1 cellular context compared by ENCODE assay signal in the genomic region with DNA sequence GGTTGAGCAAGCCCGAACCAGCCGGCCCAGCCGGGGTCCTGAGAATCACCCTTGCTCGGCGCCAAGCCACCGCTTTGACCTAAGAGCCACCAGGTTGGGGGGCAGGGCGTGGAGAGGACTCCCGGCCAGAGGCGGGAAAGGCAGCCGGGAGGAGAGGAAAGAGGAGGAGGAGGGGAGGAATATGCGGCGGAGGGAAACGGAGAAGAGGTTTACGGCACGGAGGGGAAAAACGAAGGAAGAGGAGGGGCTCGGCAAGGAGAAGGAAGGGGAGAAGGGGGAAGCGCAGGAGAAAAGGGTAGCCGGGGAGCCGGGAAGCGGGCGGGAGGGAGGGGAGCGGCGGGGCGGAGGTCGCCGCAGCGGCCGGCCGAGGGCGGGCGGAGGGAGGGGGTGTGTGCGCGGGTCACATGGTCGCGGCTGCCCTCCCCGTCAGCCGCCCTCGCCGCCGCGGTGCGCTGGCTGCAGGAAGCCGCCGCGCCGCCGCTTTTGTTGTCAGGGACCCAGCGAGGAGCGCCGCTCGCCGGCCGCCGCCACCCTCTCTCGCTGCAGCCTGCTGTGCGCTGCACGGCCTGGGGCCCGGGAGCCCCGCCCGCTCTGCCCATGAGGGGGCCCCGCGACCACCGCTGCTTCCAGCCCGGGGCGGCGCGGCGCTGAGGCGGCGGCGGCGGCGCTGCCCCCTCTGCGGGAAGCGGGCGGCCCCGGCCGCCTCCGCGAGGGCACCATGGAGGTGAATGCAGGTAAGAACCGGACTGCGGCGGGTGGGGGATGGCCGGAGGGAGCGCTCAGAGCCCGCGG.
TF ChIP-seq lines count a peak whose summit lies in the region.

A gene (plus strand): TSS at position 426 of the 792 bp plus-strand sequence. CDS start 293 bp downstream, at position 719.

TF ChIP-seq in K562, 482 proteins besides CTCF, POLR2A, EP300 and RAD21 (continued from another document and continues in another):
- TF ChIP-seq, protein P1, sequence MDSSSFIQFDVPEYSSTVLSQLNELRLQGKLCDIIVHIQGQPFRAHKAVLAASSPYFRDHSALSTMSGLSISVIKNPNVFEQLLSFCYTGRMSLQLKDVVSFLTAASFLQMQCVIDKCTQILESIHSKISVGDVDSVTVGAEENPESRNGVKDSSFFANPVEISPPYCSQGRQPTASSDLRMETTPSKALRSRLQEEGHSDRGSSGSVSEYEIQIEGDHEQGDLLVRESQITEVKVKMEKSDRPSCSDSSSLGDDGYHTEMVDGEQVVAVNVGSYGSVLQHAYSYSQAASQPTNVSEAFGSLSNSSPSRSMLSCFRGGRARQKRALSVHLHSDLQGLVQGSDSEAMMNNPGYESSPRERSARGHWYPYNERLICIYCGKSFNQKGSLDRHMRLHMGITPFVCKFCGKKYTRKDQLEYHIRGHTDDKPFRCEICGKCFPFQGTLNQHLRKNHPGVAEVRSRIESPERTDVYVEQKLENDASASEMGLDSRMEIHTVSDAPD (CRISPR knock-in tag; IDR thresholded peaks at IDR 0.05), result no peak
- TF ChIP-seq, protein P2, sequence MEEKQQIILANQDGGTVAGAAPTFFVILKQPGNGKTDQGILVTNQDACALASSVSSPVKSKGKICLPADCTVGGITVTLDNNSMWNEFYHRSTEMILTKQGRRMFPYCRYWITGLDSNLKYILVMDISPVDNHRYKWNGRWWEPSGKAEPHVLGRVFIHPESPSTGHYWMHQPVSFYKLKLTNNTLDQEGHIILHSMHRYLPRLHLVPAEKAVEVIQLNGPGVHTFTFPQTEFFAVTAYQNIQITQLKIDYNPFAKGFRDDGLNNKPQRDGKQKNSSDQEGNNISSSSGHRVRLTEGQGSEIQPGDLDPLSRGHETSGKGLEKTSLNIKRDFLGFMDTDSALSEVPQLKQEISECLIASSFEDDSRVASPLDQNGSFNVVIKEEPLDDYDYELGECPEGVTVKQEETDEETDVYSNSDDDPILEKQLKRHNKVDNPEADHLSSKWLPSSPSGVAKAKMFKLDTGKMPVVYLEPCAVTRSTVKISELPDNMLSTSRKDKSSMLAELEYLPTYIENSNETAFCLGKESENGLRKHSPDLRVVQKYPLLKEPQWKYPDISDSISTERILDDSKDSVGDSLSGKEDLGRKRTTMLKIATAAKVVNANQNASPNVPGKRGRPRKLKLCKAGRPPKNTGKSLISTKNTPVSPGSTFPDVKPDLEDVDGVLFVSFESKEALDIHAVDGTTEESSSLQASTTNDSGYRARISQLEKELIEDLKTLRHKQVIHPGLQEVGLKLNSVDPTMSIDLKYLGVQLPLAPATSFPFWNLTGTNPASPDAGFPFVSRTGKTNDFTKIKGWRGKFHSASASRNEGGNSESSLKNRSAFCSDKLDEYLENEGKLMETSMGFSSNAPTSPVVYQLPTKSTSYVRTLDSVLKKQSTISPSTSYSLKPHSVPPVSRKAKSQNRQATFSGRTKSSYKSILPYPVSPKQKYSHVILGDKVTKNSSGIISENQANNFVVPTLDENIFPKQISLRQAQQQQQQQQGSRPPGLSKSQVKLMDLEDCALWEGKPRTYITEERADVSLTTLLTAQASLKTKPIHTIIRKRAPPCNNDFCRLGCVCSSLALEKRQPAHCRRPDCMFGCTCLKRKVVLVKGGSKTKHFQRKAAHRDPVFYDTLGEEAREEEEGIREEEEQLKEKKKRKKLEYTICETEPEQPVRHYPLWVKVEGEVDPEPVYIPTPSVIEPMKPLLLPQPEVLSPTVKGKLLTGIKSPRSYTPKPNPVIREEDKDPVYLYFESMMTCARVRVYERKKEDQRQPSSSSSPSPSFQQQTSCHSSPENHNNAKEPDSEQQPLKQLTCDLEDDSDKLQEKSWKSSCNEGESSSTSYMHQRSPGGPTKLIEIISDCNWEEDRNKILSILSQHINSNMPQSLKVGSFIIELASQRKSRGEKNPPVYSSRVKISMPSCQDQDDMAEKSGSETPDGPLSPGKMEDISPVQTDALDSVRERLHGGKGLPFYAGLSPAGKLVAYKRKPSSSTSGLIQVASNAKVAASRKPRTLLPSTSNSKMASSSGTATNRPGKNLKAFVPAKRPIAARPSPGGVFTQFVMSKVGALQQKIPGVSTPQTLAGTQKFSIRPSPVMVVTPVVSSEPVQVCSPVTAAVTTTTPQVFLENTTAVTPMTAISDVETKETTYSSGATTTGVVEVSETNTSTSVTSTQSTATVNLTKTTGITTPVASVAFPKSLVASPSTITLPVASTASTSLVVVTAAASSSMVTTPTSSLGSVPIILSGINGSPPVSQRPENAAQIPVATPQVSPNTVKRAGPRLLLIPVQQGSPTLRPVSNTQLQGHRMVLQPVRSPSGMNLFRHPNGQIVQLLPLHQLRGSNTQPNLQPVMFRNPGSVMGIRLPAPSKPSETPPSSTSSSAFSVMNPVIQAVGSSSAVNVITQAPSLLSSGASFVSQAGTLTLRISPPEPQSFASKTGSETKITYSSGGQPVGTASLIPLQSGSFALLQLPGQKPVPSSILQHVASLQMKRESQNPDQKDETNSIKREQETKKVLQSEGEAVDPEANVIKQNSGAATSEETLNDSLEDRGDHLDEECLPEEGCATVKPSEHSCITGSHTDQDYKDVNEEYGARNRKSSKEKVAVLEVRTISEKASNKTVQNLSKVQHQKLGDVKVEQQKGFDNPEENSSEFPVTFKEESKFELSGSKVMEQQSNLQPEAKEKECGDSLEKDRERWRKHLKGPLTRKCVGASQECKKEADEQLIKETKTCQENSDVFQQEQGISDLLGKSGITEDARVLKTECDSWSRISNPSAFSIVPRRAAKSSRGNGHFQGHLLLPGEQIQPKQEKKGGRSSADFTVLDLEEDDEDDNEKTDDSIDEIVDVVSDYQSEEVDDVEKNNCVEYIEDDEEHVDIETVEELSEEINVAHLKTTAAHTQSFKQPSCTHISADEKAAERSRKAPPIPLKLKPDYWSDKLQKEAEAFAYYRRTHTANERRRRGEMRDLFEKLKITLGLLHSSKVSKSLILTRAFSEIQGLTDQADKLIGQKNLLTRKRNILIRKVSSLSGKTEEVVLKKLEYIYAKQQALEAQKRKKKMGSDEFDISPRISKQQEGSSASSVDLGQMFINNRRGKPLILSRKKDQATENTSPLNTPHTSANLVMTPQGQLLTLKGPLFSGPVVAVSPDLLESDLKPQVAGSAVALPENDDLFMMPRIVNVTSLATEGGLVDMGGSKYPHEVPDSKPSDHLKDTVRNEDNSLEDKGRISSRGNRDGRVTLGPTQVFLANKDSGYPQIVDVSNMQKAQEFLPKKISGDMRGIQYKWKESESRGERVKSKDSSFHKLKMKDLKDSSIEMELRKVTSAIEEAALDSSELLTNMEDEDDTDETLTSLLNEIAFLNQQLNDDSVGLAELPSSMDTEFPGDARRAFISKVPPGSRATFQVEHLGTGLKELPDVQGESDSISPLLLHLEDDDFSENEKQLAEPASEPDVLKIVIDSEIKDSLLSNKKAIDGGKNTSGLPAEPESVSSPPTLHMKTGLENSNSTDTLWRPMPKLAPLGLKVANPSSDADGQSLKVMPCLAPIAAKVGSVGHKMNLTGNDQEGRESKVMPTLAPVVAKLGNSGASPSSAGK (IDR thresholded peaks at IDR 0.05), result no peak
- TF ChIP-seq ZNF253 (CRISPR knock-in tag; conservative IDR thresholded peaks at IDR 0.05) (no peak), HDAC3 (IDR thresholded peaks at IDR 0.05; ENCODE audit: borderline replicate concordance, partially characterized antibody) (no peak), FOXA3 (CRISPR knock-in tag; conservative IDR thresholded peaks at IDR 0.05 in 1 of 2, IDR thresholded peaks at IDR 0.05 in 1 of 2) (no peak), MTA3 (IDR thresholded peaks at IDR 0.05; ENCODE audit: borderline replicate concordance) (no peak), GATAD2B (IDR thresholded peaks at IDR 0.05; ENCODE audit: borderline replicate concordance) (0 out of 2 replicates have a peak, but pooled peaks have one; percentile 26), ZNF644 (tag; IDR thresholded peaks at IDR 0.05; ENCODE audit: low read depth) (no peak), NONO (IDR thresholded peaks at IDR 0.05; ENCODE audit: low read depth in 2 of 2, low read length in 1 of 2) (peak in 1 of 2 experiments; percentile 86; a peak in 1 of 4 replicates), CHD4 (IDR thresholded peaks at IDR 0.05; ENCODE audit: insufficient read depth, insufficient replicate concordance, low read depth, low read length, poor library complexity, severe bottlenecking) (no peak), SAFB2 (IDR thresholded peaks at IDR 0.05; ENCODE audit: borderline replicate concordance, low read depth, low read length, severe bottlenecking) (no peak), ZNF507 (tag; conservative IDR thresholded peaks at IDR 0.05) (no peak), PRMT5 (CRISPR knock-in tag; IDR thresholded peaks at IDR 0.05) (no peak), BRD9 (IDR thresholded peaks at IDR 0.05; ENCODE audit: low read depth, partially characterized antibody) (peak; percentile 44), TEAD4 (IDR thresholded peaks at IDR 0.05; ENCODE audit: low read length) (no peak), TEAD4 (CRISPR knock-in tag; IDR thresholded peaks at IDR 0.05; ENCODE audit: borderline replicate concordance) (no peak), ZNF583 (CRISPR knock-in tag; IDR thresholded peaks at IDR 0.05) (no peak), ZNF431 (CRISPR knock-in tag; IDR thresholded peaks at IDR 0.05) (no peak), PHF21A (IDR thresholded peaks at IDR 0.05; ENCODE audit: borderline replicate concordance, low read depth) (peak; percentile 52; the same call in 1 of the 2 replicates), C11orf30 (IDR thresholded peaks at IDR 0.05; ENCODE audit: low read depth) (no peak), XRCC4 (IDR thresholded peaks at IDR 0.05; ENCODE audit: extremely low read depth, insufficient read depth, insufficient read length) (no peak), DACH1 (IDR thresholded peaks at IDR 0.05; ENCODE audit: partially characterized antibody) (no peak)
- TF ChIP-seq, protein P3, sequence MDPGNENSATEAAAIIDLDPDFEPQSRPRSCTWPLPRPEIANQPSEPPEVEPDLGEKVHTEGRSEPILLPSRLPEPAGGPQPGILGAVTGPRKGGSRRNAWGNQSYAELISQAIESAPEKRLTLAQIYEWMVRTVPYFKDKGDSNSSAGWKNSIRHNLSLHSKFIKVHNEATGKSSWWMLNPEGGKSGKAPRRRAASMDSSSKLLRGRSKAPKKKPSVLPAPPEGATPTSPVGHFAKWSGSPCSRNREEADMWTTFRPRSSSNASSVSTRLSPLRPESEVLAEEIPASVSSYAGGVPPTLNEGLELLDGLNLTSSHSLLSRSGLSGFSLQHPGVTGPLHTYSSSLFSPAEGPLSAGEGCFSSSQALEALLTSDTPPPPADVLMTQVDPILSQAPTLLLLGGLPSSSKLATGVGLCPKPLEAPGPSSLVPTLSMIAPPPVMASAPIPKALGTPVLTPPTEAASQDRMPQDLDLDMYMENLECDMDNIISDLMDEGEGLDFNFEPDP (CRISPR knock-in tag; IDR thresholded peaks at IDR 0.05), result no peak
- TF ChIP-seq, protein P4, sequence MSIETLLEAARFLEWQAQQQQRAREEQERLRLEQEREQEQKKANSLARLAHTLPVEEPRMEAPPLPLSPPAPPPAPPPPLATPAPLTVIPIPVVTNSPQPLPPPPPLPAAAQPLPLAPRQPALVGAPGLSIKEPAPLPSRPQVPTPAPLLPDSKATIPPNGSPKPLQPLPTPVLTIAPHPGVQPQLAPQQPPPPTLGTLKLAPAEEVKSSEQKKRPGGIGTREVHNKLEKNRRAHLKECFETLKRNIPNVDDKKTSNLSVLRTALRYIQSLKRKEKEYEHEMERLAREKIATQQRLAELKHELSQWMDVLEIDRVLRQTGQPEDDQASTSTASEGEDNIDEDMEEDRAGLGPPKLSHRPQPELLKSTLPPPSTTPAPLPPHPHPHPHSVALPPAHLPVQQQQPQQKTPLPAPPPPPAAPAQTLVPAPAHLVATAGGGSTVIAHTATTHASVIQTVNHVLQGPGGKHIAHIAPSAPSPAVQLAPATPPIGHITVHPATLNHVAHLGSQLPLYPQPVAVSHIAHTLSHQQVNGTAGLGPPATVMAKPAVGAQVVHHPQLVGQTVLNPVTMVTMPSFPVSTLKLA (conservative IDR thresholded peaks at IDR 0.05), result peak in 1 of 2 experiments; percentile 24; a peak in 1 of 4 replicates
- TF ChIP-seq, protein P5, sequence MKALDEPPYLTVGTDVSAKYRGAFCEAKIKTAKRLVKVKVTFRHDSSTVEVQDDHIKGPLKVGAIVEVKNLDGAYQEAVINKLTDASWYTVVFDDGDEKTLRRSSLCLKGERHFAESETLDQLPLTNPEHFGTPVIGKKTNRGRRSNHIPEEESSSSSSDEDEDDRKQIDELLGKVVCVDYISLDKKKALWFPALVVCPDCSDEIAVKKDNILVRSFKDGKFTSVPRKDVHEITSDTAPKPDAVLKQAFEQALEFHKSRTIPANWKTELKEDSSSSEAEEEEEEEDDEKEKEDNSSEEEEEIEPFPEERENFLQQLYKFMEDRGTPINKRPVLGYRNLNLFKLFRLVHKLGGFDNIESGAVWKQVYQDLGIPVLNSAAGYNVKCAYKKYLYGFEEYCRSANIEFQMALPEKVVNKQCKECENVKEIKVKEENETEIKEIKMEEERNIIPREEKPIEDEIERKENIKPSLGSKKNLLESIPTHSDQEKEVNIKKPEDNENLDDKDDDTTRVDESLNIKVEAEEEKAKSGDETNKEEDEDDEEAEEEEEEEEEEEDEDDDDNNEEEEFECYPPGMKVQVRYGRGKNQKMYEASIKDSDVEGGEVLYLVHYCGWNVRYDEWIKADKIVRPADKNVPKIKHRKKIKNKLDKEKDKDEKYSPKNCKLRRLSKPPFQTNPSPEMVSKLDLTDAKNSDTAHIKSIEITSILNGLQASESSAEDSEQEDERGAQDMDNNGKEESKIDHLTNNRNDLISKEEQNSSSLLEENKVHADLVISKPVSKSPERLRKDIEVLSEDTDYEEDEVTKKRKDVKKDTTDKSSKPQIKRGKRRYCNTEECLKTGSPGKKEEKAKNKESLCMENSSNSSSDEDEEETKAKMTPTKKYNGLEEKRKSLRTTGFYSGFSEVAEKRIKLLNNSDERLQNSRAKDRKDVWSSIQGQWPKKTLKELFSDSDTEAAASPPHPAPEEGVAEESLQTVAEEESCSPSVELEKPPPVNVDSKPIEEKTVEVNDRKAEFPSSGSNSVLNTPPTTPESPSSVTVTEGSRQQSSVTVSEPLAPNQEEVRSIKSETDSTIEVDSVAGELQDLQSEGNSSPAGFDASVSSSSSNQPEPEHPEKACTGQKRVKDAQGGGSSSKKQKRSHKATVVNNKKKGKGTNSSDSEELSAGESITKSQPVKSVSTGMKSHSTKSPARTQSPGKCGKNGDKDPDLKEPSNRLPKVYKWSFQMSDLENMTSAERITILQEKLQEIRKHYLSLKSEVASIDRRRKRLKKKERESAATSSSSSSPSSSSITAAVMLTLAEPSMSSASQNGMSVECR (CRISPR knock-in tag; IDR thresholded peaks at IDR 0.05), result 0 out of 2 replicates have a peak, but pooled peaks have one; percentile 32
- TF ChIP-seq, protein P6, sequence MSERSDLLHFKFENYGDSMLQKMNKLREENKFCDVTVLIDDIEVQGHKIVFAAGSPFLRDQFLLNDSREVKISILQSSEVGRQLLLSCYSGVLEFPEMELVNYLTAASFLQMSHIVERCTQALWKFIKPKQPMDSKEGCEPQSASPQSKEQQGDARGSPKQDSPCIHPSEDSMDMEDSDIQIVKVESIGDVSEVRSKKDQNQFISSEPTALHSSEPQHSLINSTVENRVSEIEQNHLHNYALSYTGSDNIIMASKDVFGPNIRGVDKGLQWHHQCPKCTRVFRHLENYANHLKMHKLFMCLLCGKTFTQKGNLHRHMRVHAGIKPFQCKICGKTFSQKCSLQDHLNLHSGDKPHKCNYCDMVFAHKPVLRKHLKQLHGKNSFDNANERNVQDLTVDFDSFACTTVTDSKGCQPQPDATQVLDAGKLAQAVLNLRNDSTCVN (CRISPR knock-in tag; IDR thresholded peaks at IDR 0.05), result peak; percentile 80; the same call in 1 of the 2 replicates
- TF ChIP-seq, protein P7, sequence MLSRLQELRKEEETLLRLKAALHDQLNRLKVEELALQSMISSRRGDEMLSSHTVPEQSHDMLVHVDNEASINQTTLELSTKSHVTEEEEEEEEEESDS (CRISPR knock-in tag; IDR thresholded peaks at IDR 0.05), result no peak
